In the genomic region with DNA sequence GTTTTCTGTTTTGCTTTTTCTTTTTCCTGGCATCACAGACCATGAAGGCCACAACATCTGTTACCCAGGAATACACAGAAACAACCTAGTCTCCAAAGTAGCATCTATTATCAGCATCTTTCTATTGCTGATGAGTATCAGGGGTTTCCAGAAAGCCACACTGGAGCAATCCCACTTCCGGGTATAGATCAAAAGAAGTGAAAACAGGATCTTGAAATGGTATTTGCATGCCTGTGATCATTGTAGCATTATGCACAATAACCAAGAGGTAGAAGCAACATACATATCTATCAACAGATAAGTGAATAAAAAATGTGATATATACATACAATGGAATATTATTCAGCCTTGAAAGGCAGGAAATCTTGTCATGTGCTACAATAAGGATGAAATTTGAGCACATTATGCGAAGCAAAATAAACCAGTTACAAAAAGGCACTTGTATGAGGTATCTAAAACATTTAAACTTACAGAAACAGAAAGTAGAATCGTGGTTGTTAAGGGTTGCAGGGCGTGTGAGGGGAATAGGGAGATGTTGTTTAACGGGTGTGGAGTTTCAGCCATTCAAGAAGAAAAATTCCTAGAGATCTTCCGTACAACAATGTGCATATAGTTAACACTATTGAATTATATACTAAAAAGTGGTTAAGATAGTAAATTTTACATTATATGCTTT, we compare ENCODE assay signal across 22 cellular contexts.
"Had no signal": no experiment of that assay in that cellular context is flagged by ENCODE, and none has a peak within 500 bp of the region (broad histone marks: within the 10 kb centered on the region; RNA-seq: fewer than 3 reads in every experiment).

No MANE protein-coding gene starts in this region.

- ATAC-seq: activated T-cell treated with anti-CD3 and anti-CD28 coated beads, Interleukin-2, amount 50 U/mL, for 72 hours; esophagus mucosa; gastroesophageal sphincter; heart left ventricle; stimulated activated memory B cell treated with anti-CD40 and anti-IgM and Interleukin-4, amounts not matched to agents 10 μg/mL and 1 μg/mL and 100 μg/mL, for 72 hours had no signal

- H3K27me3 ChIP-seq: breast epithelium, gastroesophageal sphincter, heart left ventricle, sigmoid colon, upper lobe of left lung had no signal

- H3K4me3 ChIP-seq: breast epithelium, gastroesophageal sphincter, heart left ventricle, left ventricle myocardium inferior, sigmoid colon, thoracic aorta, upper lobe of left lung had no signal

- H3K27ac ChIP-seq: breast epithelium, gastroesophageal sphincter, heart left ventricle, left ventricle myocardium inferior, sigmoid colon, thoracic aorta, upper lobe of left lung, WERI-Rb-1 had no signal

- DNase-seq: activated CD4-positive, alpha-beta T cell treated with anti-CD3 and anti-CD28 coated beads for 1 hour; activated CD4-positive, alpha-beta T cell treated with anti-CD3 and anti-CD28 coated beads, Interleukin-2, amount 50 U/mL, for 4 hours; activated effector memory CD4-positive, alpha-beta T cell treated with anti-CD3 and anti-CD28 coated beads, Interleukin-2, amount 50 U/mL, for 16 hours; activated naive CD4-positive, alpha-beta T cell treated with anti-CD3 and anti-CD28 coated beads, Interleukin-2, amount 50 U/mL, for 16 hours; activated T-cell treated with anti-CD3 and anti-CD28 coated beads, Interleukin-2, amount 50 U/mL, for 72 hours; cerebellar nuclear complex; cortex of kidney; heart left ventricle; kidney glomerular epithelial cell; left ventricle myocardium inferior; mammary epithelial cell; occipital lobe; posterior cingulate gyrus; sigmoid colon; stimulated activated CD4-positive, alpha-beta T cell treated with anti-CD3 and anti-CD28 coated beads, Interleukin-4, amount 100 ng/mL, for 4 hours; upper lobe of left lung; WERI-Rb-1 had no signal

- H3K36me3 ChIP-seq: breast epithelium, gastroesophageal sphincter, heart left ventricle, left ventricle myocardium inferior, sigmoid colon, thoracic aorta, upper lobe of left lung, WERI-Rb-1 had no signal

- H3K4me1 ChIP-seq: breast epithelium, gastroesophageal sphincter, heart left ventricle, left ventricle myocardium inferior, sigmoid colon, upper lobe of left lung had no signal

- H3K9me3 ChIP-seq: breast epithelium, gastroesophageal sphincter, left ventricle myocardium inferior, sigmoid colon, thoracic aorta, upper lobe of left lung had no signal
